15 cellular contexts compared by ENCODE assay signal in the genomic region with DNA sequence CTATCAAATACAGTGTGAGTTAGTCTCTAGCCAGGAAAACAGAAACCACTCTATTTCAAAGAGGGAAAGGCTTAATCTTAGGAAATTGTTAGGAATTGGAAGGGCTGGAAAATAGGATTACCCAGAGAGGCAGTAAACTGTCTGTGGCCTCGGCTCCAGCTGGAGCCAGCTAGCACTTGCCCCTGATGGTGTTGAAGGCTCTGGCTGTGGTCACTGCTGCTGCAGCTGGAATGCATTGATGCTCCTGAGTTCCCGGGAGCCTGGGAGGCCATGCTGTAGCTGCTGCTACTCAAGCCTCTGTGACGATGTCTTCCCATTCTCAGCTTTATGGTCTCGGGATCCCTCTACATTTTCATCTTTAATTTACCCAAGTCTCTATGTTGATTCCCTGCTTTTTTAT. TPM values are rescaled to one million over a fixed set of nuclear protein-coding genes. Genes with fewer than 3 reads are reported as not detected.
A peak's percentile ranks its signal among the peaks of the same experiment; 100 is the strongest.
DNase-seq lines count a peak whose midpoint lies in the region; ATAC-seq and TF ChIP-seq lines count a peak whose summit lies in the region.
"Had no signal": no experiment of that assay in that cellular context is flagged by ENCODE, and none has a peak within 500 bp of the region (broad histone marks: within the 10 kb centered on the region; RNA-seq: fewer than 3 reads in every experiment).

No MANE protein-coding gene starts in this region.

- intact Hi-C loops in natural killer cell (cut with micrococcal nuclease) (no loop called here), sigmoid colon (cut with DNase I) (no loop called here)

- no peak for TF ChIP-seq EP300 in sigmoid colon (IDR thresholded peaks at IDR 0.05)

- peak overlapping the region; percentile 1 for H3K4me3 Mint-ChIP-seq in natural killer cell
- no peak overlapping the region for H3K4me3 Mint-ChIP-seq in natural killer cell treated with Interleukin-12 subunit alpha and Interleukin-12 subunit beta and Interleukin-15 and Interleukin-18, amount 100 ng/mL, for 72 hours
- H3K4me3 Mint-ChIP-seq: activated CD4-positive, alpha-beta memory T cell treated with anti-CD3 and anti-CD28 coated beads for 36 hours had no signal

- H3K27ac ChIP-seq in sigmoid colon, result no peak overlapping the region
- H3K27ac ChIP-seq: hepatocyte, ovary, thyroid gland had no signal

- no peaks in the 10 kb centered on the region for H3K27me3 Mint-ChIP-seq in natural killer cell (ENCODE audit: low read depth in 2 of 2)
- no peaks in the 10 kb centered on the region for H3K27me3 Mint-ChIP-seq in natural killer cell treated with Interleukin-12 subunit alpha and Interleukin-12 subunit beta and Interleukin-15 and Interleukin-18, amount 100 ng/mL, for 72 hours
- H3K27me3 Mint-ChIP-seq: activated CD4-positive, alpha-beta memory T cell treated with anti-CD3 and anti-CD28 coated beads for 36 hours had no signal

- peaks cover 4 to 62% (median 17%) of the 10 kb centered on the region in 4 donors for H3K36me3 ChIP-seq in sigmoid colon
- H3K36me3 ChIP-seq: ovary had no signal

- TF ChIP-seq POLR2A in sigmoid colon (IDR thresholded peaks at IDR 0.05), result no peak

- ATAC-seq in natural killer cell, result no peak
- ATAC-seq in natural killer cell treated with Interleukin-12 subunit alpha and Interleukin-12 subunit beta and Interleukin-15 and Interleukin-18, amount 100 ng/mL, for 72 hours, result no peak
- ATAC-seq in left lobe of liver, result peak; percentile 41
- no peak for ATAC-seq in GM19455 (IDR thresholded peaks at IDR 0.05; ENCODE audit: unreplicated experiment)

- peak overlapping the region in 1 of 2 donors; percentile 32 for H3K27ac Mint-ChIP-seq in natural killer cell
- no peak overlapping the region for H3K27ac Mint-ChIP-seq in natural killer cell treated with Interleukin-12 subunit alpha and Interleukin-12 subunit beta and Interleukin-15 and Interleukin-18, amount 100 ng/mL, for 72 hours
- H3K27ac Mint-ChIP-seq: activated CD4-positive, alpha-beta memory T cell treated with anti-CD3 and anti-CD28 coated beads for 36 hours had no signal

- no peaks in the 10 kb centered on the region for H3K9me3 Mint-ChIP-seq in natural killer cell
- H3K9me3 Mint-ChIP-seq in natural killer cell treated with Interleukin-12 subunit alpha and Interleukin-12 subunit beta and Interleukin-15 and Interleukin-18, amount 100 ng/mL, for 72 hours, result no peaks in the 10 kb centered on the region
- H3K9me3 Mint-ChIP-seq: activated CD4-positive, alpha-beta memory T cell treated with anti-CD3 and anti-CD28 coated beads for 36 hours had no signal

- no peak for DNase-seq in natural killer cell
- no peak for DNase-seq in natural killer cell treated with Interleukin-12 subunit alpha and Interleukin-12 subunit beta and Interleukin-15 and Interleukin-18, amount 100 ng/mL, for 72 hours (ENCODE audit: low spot score)
- DNase-seq in ecto neural progenitor cell (ENCODE audit: low spot score), result peak; percentile 71
- DNase-seq in left lobe of liver (ENCODE audit: low spot score), result no peak
- no peak for DNase-seq in sigmoid colon
- DNase-seq in activated CD4-positive, alpha-beta T cell treated with anti-CD3 and anti-CD28 coated beads for 48 hours, result no peak
- no peak for DNase-seq in mesenteric fat pad (ENCODE audit: low spot score)
- DNase-seq: activated CD4-positive, alpha-beta memory T cell treated with anti-CD3 and anti-CD28 coated beads for 36 hours; DMS 273 treated with DMSO at 0.1 percent for 48 hours; NCI-H1417 treated with DMSO at 0.1 percent for 48 hours; ovary; thyroid gland had no signal

- 72 to 85% methylated on average over 4 of the region's 4 CpGs for WGBS in sigmoid colon, 2 donors

- H3K4me3 ChIP-seq in sigmoid colon, result no peak overlapping the region
- H3K4me3 ChIP-seq: hepatocyte, lung, ovary, thyroid gland had no signal

- TF ChIP-seq CTCF in natural killer cell (IDR thresholded peaks at IDR 0.05) (no peak), sigmoid colon (IDR thresholded peaks at IDR 0.05) (no peak)

- H3K4me1 Mint-ChIP-seq in natural killer cell, result peaks cover 71 to 75% of the 10 kb centered on the region in 2 donors
- peaks cover 53 to 74% of the 10 kb centered on the region in 2 donors for H3K4me1 Mint-ChIP-seq in natural killer cell treated with Interleukin-12 subunit alpha and Interleukin-12 subunit beta and Interleukin-15 and Interleukin-18, amount 100 ng/mL, for 72 hours (ENCODE audit: low read depth in 2 of 2)

- H3K4me1 ChIP-seq in sigmoid colon, result peaks cover 0 to 17% (median 2%) of the 10 kb centered on the region in 4 donors

- no peaks in the 10 kb centered on the region for H3K9me3 ChIP-seq in sigmoid colon
- H3K9me3 ChIP-seq: ovary, thyroid gland had no signal

- no peaks in the 10 kb centered on the region for H3K27me3 ChIP-seq in sigmoid colon
- H3K27me3 ChIP-seq: hepatocyte, ovary, thyroid gland had no signal

- H3K36me3 Mint-ChIP-seq in natural killer cell, result peaks cover 4% of the 10 kb centered on the region
- peaks cover 52% of the 10 kb centered on the region for H3K36me3 Mint-ChIP-seq in natural killer cell treated with Interleukin-12 subunit alpha and Interleukin-12 subunit beta and Interleukin-15 and Interleukin-18, amount 100 ng/mL, for 72 hours

RNA-seq across cellular contexts. Expression of gene RAD23B, which starts 29.6 kb away (rescaled TPM):
- 100 to 1,000 TPM in 1 of 3 donors, 10 to 100 TPM in 2; 85.6 to 101 (median 92.6) TPM for total RNA-seq in natural killer cell
- total RNA-seq in natural killer cell treated with Interleukin-12 subunit alpha and Interleukin-12 subunit beta and Interleukin-15 and Interleukin-18, amount 100 ng/mL, for 72 hours, result 10 to 100 TPM; 94.7 to 94.8 TPM
- 98.7 TPM for total RNA-seq in left lobe of liver
- 10 to 100 TPM; 61.9 to 74.3 (median 66.4) TPM for total RNA-seq in sigmoid colon
- polyA plus RNA-seq in sigmoid colon, result 10 to 100 TPM; 58.3 to 66.8 (median 61.2) TPM
- 165 TPM for total RNA-seq in mesenteric fat pad
